8 cellular contexts compared by ENCODE assay signal in genomic region chr12:39443704-39444234, GRCh38. TPM values are rescaled to one million over a fixed set of nuclear protein-coding genes. Genes with fewer than 3 reads are reported as not detected.
DNase-seq lines count a peak whose midpoint lies in the region; ATAC-seq and TF ChIP-seq lines count a peak whose summit lies in the region.

No MANE protein-coding gene starts in this region.

- TF ChIP-seq POLR2A in gastrocnemius medialis (IDR thresholded peaks at IDR 0.05): no peak

- no peaks in the 10 kb centered on the region for H3K27me3 ChIP-seq in gastrocnemius medialis

- peaks cover 22% of the 10 kb centered on the region for H3K4me1 Mint-ChIP-seq in activated CD4-positive, alpha-beta memory T cell treated with anti-CD3 and anti-CD28 coated beads for 36 hours (ENCODE audit: low read depth)

- H3K4me3 Mint-ChIP-seq in activated CD4-positive, alpha-beta memory T cell treated with anti-CD3 and anti-CD28 coated beads for 36 hours: peak overlapping the region; percentile 59

- H3K36me3 Mint-ChIP-seq in activated CD4-positive, alpha-beta memory T cell treated with anti-CD3 and anti-CD28 coated beads for 36 hours: no peaks in the 10 kb centered on the region

- H3K27ac ChIP-seq in gastrocnemius medialis: peak overlapping the region; percentile 86 to 98 (median 95)

- no peaks in the 10 kb centered on the region for H3K9me3 Mint-ChIP-seq in activated CD4-positive, alpha-beta memory T cell treated with anti-CD3 and anti-CD28 coated beads for 36 hours

- H3K4me3 ChIP-seq in gastrocnemius medialis: peak overlapping the region; percentile 59 to 84 (median 70)

- POLR2A ChIA-PET in activated CD4-positive, alpha-beta memory T cell treated with anti-CD3 and anti-CD28 coated beads for 36 hours (lab: Charles Lee): interaction anchor here (2.1 kb wide), 2 partner anchors 176 to 177 kb away, joined by 10 to 15 read pairs; partner anchors contain the start of gene ABCD2

- peak; percentile 29 for DNase-seq in NCI-H2171 treated with DMSO at 0.1 percent for 48 hours (lab: John Stamatoyannopoulos, UW)
- DNase-seq in NCI-H2171 (lab: John Stamatoyannopoulos, UW): no peak
- DNase-seq in activated CD4-positive, alpha-beta memory T cell treated with anti-CD3 and anti-CD28 coated beads for 36 hours: no peak
- DNase-seq in hepatic stellate cell (ENCODE audit: low spot score): peak; percentile 8
- no peak for DNase-seq in gastrocnemius medialis
- no peak for DNase-seq in KG1 (lab: John Stamatoyannopoulos, UW)
- no peak for DNase-seq in cerebellar nuclear complex (lab: John Stamatoyannopoulos, UW)

- H3K27me3 Mint-ChIP-seq in activated CD4-positive, alpha-beta memory T cell treated with anti-CD3 and anti-CD28 coated beads for 36 hours: no peaks in the 10 kb centered on the region

- no peaks in the 10 kb centered on the region for H3K36me3 ChIP-seq in gastrocnemius medialis

- intact Hi-C loops in activated CD4-positive, alpha-beta memory T cell treated with anti-CD3 and anti-CD28 coated beads for 36 hours (cut with micrococcal nuclease): loop anchor here (1.0 to 10.0 kb wide), 7 partner anchors 24 to 249 kb away; no protein-coding TSS in a partner anchor
- intact Hi-C loops in gastrocnemius medialis (cut with DNase I; ENCODE audit: low total_unique reads): loop anchor here (2.0 to 10.0 kb wide), 4 partner anchors 71 to 1127 kb away; partner anchors contain the start of genes ALG10B and LRRK2

- ATAC-seq in gastrocnemius medialis (peak in 1 of 2 donors; percentile 6), HG03039 (IDR thresholded peaks at IDR 0.05; ENCODE audit: unreplicated experiment) (no peak)

- CTCF ChIA-PET in activated CD4-positive, alpha-beta memory T cell treated with anti-CD3 and anti-CD28 coated beads for 36 hours (lab: Charles Lee): interaction anchor here (0.6 to 1.5 kb wide), 4 partner anchors 124 to 567 kb away, joined by 3 to 6 read pairs (median 4); no protein-coding TSS in a partner anchor

- peaks cover 17 to 21% of the 10 kb centered on the region in 2 donors for H3K4me1 ChIP-seq in gastrocnemius medialis

- in situ Hi-C loops in gastrocnemius medialis (cut with MboI; ENCODE audit: low sequenced_read_pairs in 4 of 4): no loop called here

- peak overlapping the region; percentile 26 for H3K27ac Mint-ChIP-seq in activated CD4-positive, alpha-beta memory T cell treated with anti-CD3 and anti-CD28 coated beads for 36 hours

- no peak for TF ChIP-seq CTCF in gastrocnemius medialis (IDR thresholded peaks at IDR 0.05 in 4 of 5, conservative IDR thresholded peaks at IDR 0.05 in 1 of 5)

- no peaks in the 10 kb centered on the region for H3K9me3 ChIP-seq in gastrocnemius medialis

RNA-seq across cellular contexts. Expression of gene KIF21A, which starts 0.8 kb away (rescaled TPM):
- total RNA-seq in activated CD4-positive, alpha-beta memory T cell treated with anti-CD3 and anti-CD28 coated beads for 36 hours: 10 to 100 TPM; 28.5 to 30.5 TPM
- 10 to 100 TPM; 28.4 to 36.4 (median 33.1) TPM for total RNA-seq in gastrocnemius medialis

Comparison
In these comparisons a context has a peak if more than half of its experiments do, and no peak if none do; other contexts are left out.
1. DNase-seq: peak in NCI-H2171 treated with DMSO at 0.1 percent for 48 hours (single experiment) and hepatic stellate cell (single experiment); none in NCI-H2171 (single experiment), activated CD4-positive, alpha-beta memory T cell treated with anti-CD3 and anti-CD28 coated beads for 36 hours (single experiment), gastrocnemius medialis (0 of 2), KG1 (single experiment) and cerebellar nuclear complex (0 of 2).